Comparison of ENCODE assay signal across 8 cellular contexts in genomic region chr19:35247526-35248309, GRCh38. TPM values are rescaled to one million over a fixed set of nuclear protein-coding genes. Genes with fewer than 3 reads are reported as not detected.
DNase-seq lines count a peak whose midpoint lies in the region; ATAC-seq and FAIRE-seq lines count a peak whose summit lies in the region.

No MANE protein-coding gene starts in this region.

- peak; percentile 99 for DNase-seq in NCI-H69 (lab: John Stamatoyannopoulos, UW)
- peak; percentile 65 for DNase-seq in activated naive CD4-positive, alpha-beta T cell treated with Interleukin-2 at 50 U/mL for 16 hours
- DNase-seq in iPS DF 4.7 (ENCODE audit: extremely low read depth, low spot score) = peak; percentile 89
- DNase-seq in small intestine = peak; percentile 96
- no peak for DNase-seq in putamen (ENCODE audit: low spot score)
- no peak for DNase-seq in H4 (ENCODE audit: low spot score)

- peak overlapping the region; percentile 94 to 96 for H3K27ac ChIP-seq in small intestine (ENCODE audit: low read depth in 1 of 2, low read length in 1 of 2)

- ATAC-seq in GM18511 (IDR thresholded peaks at IDR 0.05; ENCODE audit: unreplicated experiment) (peak; percentile 60), HG03025 (IDR thresholded peaks at IDR 0.05; ENCODE audit: low FRiP score, unreplicated experiment) (peak; percentile 41)

- FAIRE-seq in small intestine (lab: Jason Lieb, UNC) = no peak

- peaks cover 0 to 4% of the 10 kb centered on the region in 2 donors for H3K36me3 ChIP-seq in small intestine (ENCODE audit: control insufficient read depth in 2 of 2, insufficient read depth in 2 of 2, low read length in 2 of 2)

- 2 to 3% (median 3%) methylated on average over 40 to 42 of the region's 42 CpGs for WGBS in small intestine, 3 donors

- no peaks in the 10 kb centered on the region for H3K9me3 ChIP-seq in small intestine (ENCODE audit: control insufficient read depth, low read depth)

- no peaks in the 10 kb centered on the region for H3K27me3 ChIP-seq in small intestine (ENCODE audit: control insufficient read depth in 2 of 2, insufficient read depth in 2 of 2, low read length in 2 of 2)

- H3K4me1 ChIP-seq in small intestine (ENCODE audit: control insufficient read depth in 2 of 2, insufficient read depth in 1 of 2, low read depth in 1 of 2, low read length in 1 of 2) = no peaks in the 10 kb centered on the region

- peak overlapping the region; percentile 67 to 96 for H3K4me3 ChIP-seq in small intestine (ENCODE audit: low read depth in 1 of 2, low read length in 2 of 2)

RNA-seq across cellular contexts. Expression of gene LSR, which starts 1.1 kb away (rescaled TPM):
- 100 to 1,000 TPM in 1 of 3 donors, 10 to 100 TPM in 2; 51.6 to 136 (median 70.2) TPM for polyA plus RNA-seq in small intestine
- 1.1 and 1.7 TPM in 2 replicates for total RNA-seq in H4 (2014; rRNA removed; shearing (Covaris generic))

RNA-seq across cellular contexts. Expression of gene FAM187B, which starts 19.2 kb away (rescaled TPM):
- not detected for polyA plus RNA-seq in small intestine
- not detected in 2 replicates for total RNA-seq in H4 (2014; rRNA removed; shearing (Covaris generic))

RNA-seq across cellular contexts. Expression of gene USF2, which starts 21.0 kb away (rescaled TPM):
- 100 to 1,000 TPM in 1 of 3 donors, 10 to 100 TPM in 2; 74.7 to 127 (median 92.1) TPM for polyA plus RNA-seq in small intestine
- total RNA-seq in H4 (2014; rRNA removed; shearing (Covaris generic)) = 64.0 and 65.0 TPM in 2 replicates

RNA-seq across cellular contexts. Expression of gene HAMP, which starts 34.6 kb away (rescaled TPM):
- polyA plus RNA-seq in small intestine = under 1 TPM in 1 of 3 donors, not detected in 2; 0.18 TPM
- 0.15 TPM in 1 of 2 replicates, not detected in the other for total RNA-seq in H4 (2014; rRNA removed; shearing (Covaris generic))

RNA-seq across cellular contexts. Expression of gene MAG, which starts 44.2 kb away (rescaled TPM):
- not detected for polyA plus RNA-seq in small intestine
- total RNA-seq in H4 (2014; rRNA removed; shearing (Covaris generic)) = 0.43 TPM in 1 of 2 replicates, not detected in the other

Comparison
In these comparisons a context has a peak if more than half of its experiments do, and no peak if none do; other contexts are left out.
1. DNase-seq: peak in NCI-H69 (single experiment), activated naive CD4-positive, alpha-beta T cell treated with Interleukin-2 at 50 U/mL for 16 hours (single experiment), iPS DF 4.7 (single experiment) and small intestine (single experiment); none in putamen (single experiment) and H4 (single experiment).